ENCODE assay signal across 27 cellular contexts in the genomic region with DNA sequence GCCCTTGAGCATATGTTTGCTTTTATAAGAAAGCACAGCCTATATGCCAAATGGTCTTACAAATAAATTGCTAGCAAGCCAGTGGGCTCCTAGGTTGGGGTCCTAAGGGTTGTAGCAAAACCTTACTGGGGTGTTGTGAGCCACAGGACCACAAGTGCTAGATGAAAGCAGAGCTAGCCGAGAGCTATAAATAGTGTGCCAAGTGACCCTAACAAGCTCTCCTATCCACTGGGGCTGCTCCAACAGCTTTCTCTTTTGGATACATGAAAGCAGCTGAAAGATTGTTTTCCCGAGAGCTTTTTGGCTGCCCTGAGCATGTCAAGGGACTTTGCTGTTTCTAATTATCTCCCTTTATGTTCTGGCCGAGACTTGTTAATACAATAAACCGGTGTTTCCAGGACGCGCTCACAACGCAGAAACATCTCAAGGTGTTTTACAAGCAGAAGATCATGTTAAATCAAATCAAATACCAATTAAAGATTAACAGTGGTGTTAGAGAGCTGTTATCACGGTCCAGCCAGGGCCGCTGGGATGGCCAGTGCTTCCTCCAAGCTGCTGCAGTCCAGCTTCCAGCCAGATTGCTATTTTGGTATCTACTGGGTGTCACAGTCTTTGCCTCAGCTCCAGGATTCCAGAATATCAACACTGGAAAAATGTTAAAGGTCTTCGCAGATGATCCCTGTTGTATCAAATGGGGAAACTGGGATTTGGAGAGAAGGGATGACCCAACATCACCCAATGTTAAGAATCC.
"Had no signal": no experiment of that assay in that cellular context is flagged by ENCODE, and none has a peak within 500 bp of the region (broad histone marks: within the 10 kb centered on the region; RNA-seq: fewer than 3 reads in every experiment).

No MANE protein-coding gene starts in this region.

- H3K4me1 ChIP-seq: Peyer's patch, SJCRH30 had no signal

- H3K9ac ChIP-seq: SK-N-SH had no signal

- DNase-seq: activated CD4-positive, alpha-beta memory T cell treated with anti-CD3 and anti-CD28 coated beads for 36 hours; activated CD4-positive, alpha-beta T cell treated with anti-CD3 and anti-CD28 coated beads for 36 hours; activated CD4-positive, alpha-beta T cell treated with anti-CD3 and anti-CD28 coated beads, Interleukin-2, amount 10 ng/mL, durations not matched to agents 7 days and 5 days; activated CD8-positive, alpha-beta memory T cell treated with anti-CD3 and anti-CD28 coated beads, Interleukin-2, amount 50 U/mL, for 4 hours; activated naive CD4-positive, alpha-beta T cell treated with anti-CD3 and anti-CD28 coated beads, Interleukin-2, amount 10 ng/mL, durations not matched to agents 7 days and 5 days; activated naive CD8-positive, alpha-beta T cell treated with anti-CD3 and anti-CD28 coated beads, Interleukin-2, amount 50 U/mL, for 24 hours; activated T-cell treated with anti-CD3 and anti-CD28 coated beads for 4 hours; activated T-cell treated with anti-CD3 and anti-CD28 coated beads, Interleukin-2, amount 50 U/mL, for 4 hours; anterior cingulate cortex; central memory CD4-positive, alpha-beta T cell; Karpas-422; KBM-7; NCI-H1105 treated with DMSO at 0.1 percent for 48 hours; NCI-H1436; NCI-H1694 treated with DMSO at 0.1 percent for 48 hours; NCI-H2029; NCI-H345; NCI-H526; NCI-H748 treated with DMSO at 0.1 percent for 48 hours; NK-92 treated with Interleukin-12 subunit alpha and Interleukin-12 subunit beta, amount 100 ng/mL, for 24 hours; PC-3; Peyer's patch; RPMI8226; SJCRH30; SK-N-SH had no signal

- H3K36me3 ChIP-seq: Peyer's patch, SJCRH30 had no signal

- H3K27ac ChIP-seq: Peyer's patch, SJCRH30 had no signal

- ATAC-seq: activated CD4-positive, alpha-beta T cell treated with anti-CD3 and anti-CD28 coated beads for 36 hours; activated CD4-positive, CD25-positive, alpha-beta regulatory T cell treated with anti-CD3 and anti-CD28 coated beads, Interleukin-2, amount 50 U/mL, for 24 hours; activated naive CD8-positive, alpha-beta T cell treated with anti-CD3 and anti-CD28 coated beads, Interleukin-2, amount 50 U/mL, for 24 hours; activated T-cell treated with anti-CD3 and anti-CD28 coated beads, Interleukin-2, amount 50 U/mL, for 4 hours; PC-3; WTC11 had no signal

- H3K4me2 ChIP-seq: SK-N-SH had no signal

- H3K4me3 ChIP-seq: Peyer's patch, SJCRH30 had no signal

- H3K27me3 ChIP-seq: Peyer's patch, SJCRH30 had no signal

- H3K9me3 ChIP-seq: Peyer's patch, SJCRH30, SK-N-SH had no signal
